9 cellular contexts compared by ENCODE assay signal in the genomic region with DNA sequence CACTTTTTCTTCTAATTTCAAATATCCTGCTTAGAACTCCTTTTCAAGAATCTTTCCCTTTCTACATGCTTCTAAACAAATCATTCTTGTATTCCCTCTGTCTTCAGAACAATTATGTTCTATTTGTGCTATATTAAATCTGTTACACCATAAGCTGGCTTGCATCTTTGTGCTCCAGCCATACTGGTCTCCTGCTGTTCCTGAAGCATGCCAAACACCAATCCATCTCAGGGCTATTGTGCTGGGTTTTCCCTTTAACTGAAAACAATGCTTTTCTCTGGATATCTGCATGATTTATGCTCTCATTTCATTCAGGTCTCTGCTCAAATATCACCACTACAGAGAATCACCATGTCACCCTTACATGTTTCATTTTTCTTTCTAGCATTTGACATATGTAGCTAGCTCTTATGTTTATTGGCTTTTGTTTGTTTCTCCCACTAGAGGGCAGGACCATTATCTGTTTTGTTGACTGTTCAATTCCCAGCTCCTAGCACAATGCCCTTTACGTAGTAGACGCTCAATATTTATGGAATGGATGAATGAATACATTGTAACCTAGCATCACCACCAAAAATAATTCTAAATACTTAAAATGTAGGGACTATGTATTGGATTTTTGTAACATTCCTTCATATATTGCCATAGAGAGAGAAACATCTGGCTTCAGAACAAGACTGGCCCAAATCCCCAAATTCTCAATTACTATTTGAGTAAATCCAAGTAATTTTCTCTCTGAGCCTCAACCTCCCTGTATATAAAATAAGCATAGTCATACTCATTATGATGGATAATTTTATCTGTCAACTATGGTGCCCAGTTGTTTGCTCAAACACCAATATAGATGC.
A peak's percentile ranks its signal among the peaks of the same experiment; 100 is the strongest.
DNase-seq lines count a peak whose midpoint lies in the region; ATAC-seq and TF ChIP-seq lines count a peak whose summit lies in the region.
"Had no signal": no experiment of that assay in that cellular context is flagged by ENCODE, and none has a peak within 500 bp of the region (broad histone marks: within the 10 kb centered on the region; RNA-seq: fewer than 3 reads in every experiment).

No MANE protein-coding gene starts in this region.

- H4K20me1 ChIP-seq in DND-41 (ENCODE audit: insufficient read depth, low read length), result no peaks in the 10 kb centered on the region

- no peak for ATAC-seq in DND-41 (ENCODE audit: insufficient read depth, low read depth)
- no peak for ATAC-seq in activated CD8-positive, alpha-beta T cell treated with anti-CD3 and anti-CD28 coated beads, Interleukin-2, amount 10 ng/mL, durations not matched to agents 7 days and 5 days
- no peak for ATAC-seq in GM18520 (IDR thresholded peaks at IDR 0.05; ENCODE audit: unreplicated experiment)

- no peak for TF ChIP-seq EP300 in Ishikawa (IDR thresholded peaks at IDR 0.05; ENCODE audit: borderline replicate concordance)

- peaks cover 8% of the 10 kb centered on the region for H3K9me3 Mint-ChIP-seq in activated CD8-positive, alpha-beta T cell treated with anti-CD3 and anti-CD28 coated beads, Interleukin-2, amount 10 ng/mL, durations not matched to agents 7 days and 5 days (ENCODE audit: insufficient read depth)
- H3K9me3 Mint-ChIP-seq: activated B cell treated with CpG ODN at 0.5 μM for 24 hours had no signal

- H3K79me2 ChIP-seq in DND-41 (ENCODE audit: insufficient read depth, low read length), result no peaks in the 10 kb centered on the region

- no peaks in the 10 kb centered on the region for H3K27me3 ChIP-seq in DND-41 (ENCODE audit: insufficient read depth, low read length, poor library complexity)
- no peaks in the 10 kb centered on the region for H3K27me3 ChIP-seq in MG63

- no peak overlapping the region for H3K4me3 ChIP-seq in DND-41 (ENCODE audit: low read depth in 1 of 2, low read length in 2 of 2)
- H3K4me3 ChIP-seq in MG63, result no peak overlapping the region

- no peak overlapping the region for H2AFZ ChIP-seq in DND-41 (ENCODE audit: low read depth, low read length)

- H3K9me3 ChIP-seq in DND-41 (ENCODE audit: insufficient read depth, low read length, severe bottlenecking) (no peaks in the 10 kb centered on the region), MG63 (no peaks in the 10 kb centered on the region)

- POLR2A ChIA-PET in activated CD8-positive, alpha-beta T cell treated with anti-CD3 and anti-CD28 coated beads, Interleukin-2, amount 10 ng/mL, durations not matched to agents 7 days and 5 days (lab: Charles Lee), result no interaction called here

- CTCF ChIA-PET in activated CD8-positive, alpha-beta T cell treated with anti-CD3 and anti-CD28 coated beads, Interleukin-2, amount 10 ng/mL, durations not matched to agents 7 days and 5 days (lab: Charles Lee), result no interaction called here

- no peaks in the 10 kb centered on the region for H3K4me1 Mint-ChIP-seq in activated CD8-positive, alpha-beta T cell treated with anti-CD3 and anti-CD28 coated beads, Interleukin-2, amount 10 ng/mL, durations not matched to agents 7 days and 5 days (ENCODE audit: low read depth)
- H3K4me1 Mint-ChIP-seq: activated B cell treated with CpG ODN at 0.5 μM for 24 hours had no signal

- H3K36me3 ChIP-seq in DND-41 (ENCODE audit: insufficient read depth, low read length) (no peaks in the 10 kb centered on the region), MG63 (no peaks in the 10 kb centered on the region)

- H3K36me3 Mint-ChIP-seq in activated CD8-positive, alpha-beta T cell treated with anti-CD3 and anti-CD28 coated beads, Interleukin-2, amount 10 ng/mL, durations not matched to agents 7 days and 5 days (ENCODE audit: low read depth), result no peaks in the 10 kb centered on the region

- no peak overlapping the region for H3K4me2 ChIP-seq in DND-41 (ENCODE audit: insufficient read depth, low read length)

- TF ChIP-seq CTCF in DND-41 (IDR thresholded peaks at IDR 0.05; ENCODE audit: borderline replicate concordance, extremely low read depth, low read length, poor library complexity, severe bottlenecking), result peak; percentile 27

- H3K27ac ChIP-seq in DND-41 (ENCODE audit: low read length), result no peak overlapping the region

- no peak overlapping the region for H3K27ac Mint-ChIP-seq in activated CD8-positive, alpha-beta T cell treated with anti-CD3 and anti-CD28 coated beads, Interleukin-2, amount 10 ng/mL, durations not matched to agents 7 days and 5 days
- H3K27ac Mint-ChIP-seq: activated B cell treated with CpG ODN at 0.5 μM for 24 hours had no signal

- TF ChIP-seq RAD21 in Ishikawa (IDR thresholded peaks at IDR 0.05; ENCODE audit: low read depth), result peak; percentile 44; the same call in 1 of the 2 replicates

- H3K4me3 Mint-ChIP-seq in activated CD8-positive, alpha-beta T cell treated with anti-CD3 and anti-CD28 coated beads, Interleukin-2, amount 10 ng/mL, durations not matched to agents 7 days and 5 days, result no peak overlapping the region
- H3K4me3 Mint-ChIP-seq: activated B cell treated with CpG ODN at 0.5 μM for 24 hours had no signal

- no peak overlapping the region for H3K9ac ChIP-seq in DND-41 (ENCODE audit: low read depth, low read length)

- H3K27me3 Mint-ChIP-seq in activated CD8-positive, alpha-beta T cell treated with anti-CD3 and anti-CD28 coated beads, Interleukin-2, amount 10 ng/mL, durations not matched to agents 7 days and 5 days (ENCODE audit: low read depth), result no peaks in the 10 kb centered on the region
- H3K27me3 Mint-ChIP-seq: activated B cell treated with CpG ODN at 0.5 μM for 24 hours had no signal

- H3K4me1 ChIP-seq in DND-41 (ENCODE audit: insufficient read depth, low read length), result no peaks in the 10 kb centered on the region

- DNase-seq in DND-41 (no peak), SHP77 (lab: John Stamatoyannopoulos, UW) (peak; percentile 11 to 19), inferior parietal cortex (ENCODE audit: extremely low spot score) (peak; percentile 21), MG63 (no peak), AG08395 (ENCODE audit: low spot score) (no peak)
- DNase-seq in activated CD8-positive, alpha-beta T cell treated with anti-CD3 and anti-CD28 coated beads, Interleukin-2, amount 10 ng/mL, durations not matched to agents 7 days and 5 days, result no peak
- DNase-seq: activated B cell treated with CpG ODN at 0.5 μM for 24 hours had no signal

TF ChIP-seq in Ishikawa, 13 proteins besides CTCF, POLR2A, EP300 and RAD21:
- no peak for TF ChIP-seq EGR1 (IDR thresholded peaks at IDR 0.05)
- no peak for TF ChIP-seq TEAD4 (IDR thresholded peaks at IDR 0.05)
- no peak for TF ChIP-seq TAF1 (IDR thresholded peaks at IDR 0.05; ENCODE audit: low read depth)
TF ChIP-seq in Ishikawa: peak in this region for 0.

Comparison
In these comparisons a context has a peak if more than half of its experiments do, and no peak if none do; other contexts are left out.
1. DNase-seq: peak in SHP77 (2 of 2) and inferior parietal cortex (single experiment); none in DND-41 (single experiment), MG63 (single experiment), activated CD8-positive, alpha-beta T cell treated with anti-CD3 and anti-CD28 coated beads, Interleukin-2, amount 10 ng/mL, durations not matched to agents 7 days and 5 days (single experiment) and AG08395 (single experiment).